Comparison of ENCODE assay signal across 8 cellular contexts in genomic region chr14:91317381-91318313, GRCh38.
DNase-seq lines count a peak whose midpoint lies in the region; ATAC-seq and TF ChIP-seq lines count a peak whose summit lies in the region.

No MANE protein-coding gene starts in this region.

- no peaks in the 10 kb centered on the region for H3K9me3 ChIP-seq in WERI-Rb-1 (ENCODE audit: severe bottlenecking)

- H3K4me1 ChIP-seq in foreskin keratinocyte = peaks cover 9% of the 10 kb centered on the region

- peak; percentile 71 for DNase-seq in GM12865 (ENCODE audit: low read depth)
- DNase-seq in NCI-H226 = peak; percentile 83
- DNase-seq in activated T-cell treated with anti-CD3 and anti-CD28 coated beads, Interleukin-2, amount 50 U/mL, for 1 hour = peak; percentile 72
- DNase-seq in foreskin keratinocyte = peak; percentile 8 to 32
- DNase-seq in stimulated activated CD4-positive, alpha-beta T cell treated with anti-CD3 and anti-CD28 coated beads, Interleukin-4, amount 100 ng/mL, for 24 hours = peak; percentile 73
- no peak for DNase-seq in WERI-Rb-1
- DNase-seq in NCI-H1092 (lab: John Stamatoyannopoulos, UW) = no peak

- ATAC-seq in foreskin keratinocyte (peak; percentile 64), HG03571 (IDR thresholded peaks at IDR 0.05; ENCODE audit: unreplicated experiment) (no peak)

- no peaks in the 10 kb centered on the region for H3K27me3 ChIP-seq in foreskin keratinocyte
- no peaks in the 10 kb centered on the region for H3K27me3 ChIP-seq in WERI-Rb-1 (ENCODE audit: insufficient read depth, low read depth, severe bottlenecking)

- H3K27ac ChIP-seq in foreskin keratinocyte (no peak overlapping the region), WERI-Rb-1 (no peak overlapping the region)

- peaks cover 97% of the 10 kb centered on the region for H3K36me3 ChIP-seq in WERI-Rb-1

- H3K4me3 ChIP-seq in GM12865 (ENCODE audit: low read depth, low read length) (no peak overlapping the region), WERI-Rb-1 (ENCODE audit: low read depth, low read length) (no peak overlapping the region)

- no peak for TF ChIP-seq CTCF in GM12865 (IDR thresholded peaks at IDR 0.05; ENCODE audit: insufficient read depth, low read depth, low read length, missing control alignments)
- peak; percentile 57 for TF ChIP-seq CTCF in foreskin keratinocyte (conservative IDR thresholded peaks at IDR 0.05)
- no peak for TF ChIP-seq CTCF in WERI-Rb-1 (IDR thresholded peaks at IDR 0.05; ENCODE audit: low read depth, low read length)

Comparison
In these comparisons a context has a peak if more than half of its experiments do, and no peak if none do; other contexts are left out.
1. DNase-seq: peak in GM12865 (single experiment), NCI-H226 (single experiment), activated T-cell treated with anti-CD3 and anti-CD28 coated beads, Interleukin-2, amount 50 U/mL, for 1 hour (single experiment), foreskin keratinocyte (2 of 2) and stimulated activated CD4-positive, alpha-beta T cell treated with anti-CD3 and anti-CD28 coated beads, Interleukin-4, amount 100 ng/mL, for 24 hours (single experiment); none in WERI-Rb-1 (single experiment) and NCI-H1092 (single experiment).